Comparison of ENCODE assay signal across 13 cellular contexts in genomic region chr7:44396931-44397525, GRCh38.
DNase-seq lines count a peak whose midpoint lies in the region; ATAC-seq and FAIRE-seq lines count a peak whose summit lies in the region.
"Had no signal": no experiment of that assay in that cellular context is flagged by ENCODE, and none has a peak within 500 bp of the region (broad histone marks: within the 10 kb centered on the region; RNA-seq: fewer than 3 reads in every experiment).

No MANE protein-coding gene starts in this region.

- H2AFZ ChIP-seq in mesenchymal stem cell (ENCODE audit: low read depth, low read length), result no peak overlapping the region

- no peak overlapping the region for H3K18ac ChIP-seq in mesenchymal stem cell (ENCODE audit: low read depth in 1 of 2, low read length in 2 of 2)

- no peaks in the 10 kb centered on the region for H3K9me3 ChIP-seq in mesenchymal stem cell (ENCODE audit: control insufficient read depth, low read length)
- H3K9me3 ChIP-seq: gastroesophageal sphincter had no signal

- no peak overlapping the region for H3K4me2 ChIP-seq in mesenchymal stem cell (ENCODE audit: low read length, poor library complexity, severe bottlenecking)

- no peak overlapping the region for H3K4me3 ChIP-seq in mesenchymal stem cell (ENCODE audit: insufficient read depth in 1 of 2, low read depth in 1 of 2, low read length in 2 of 2)
- H3K4me3 ChIP-seq: gastroesophageal sphincter had no signal

- DNase-seq in EL (peak; percentile 24), NCI-H2196 (lab: John Stamatoyannopoulos, UW; ENCODE audit: unreplicated experiment) (peak; percentile 54), dermis microvascular lymphatic vessel endothelial cell (ENCODE audit: low read depth in 2 of 2) (peak; percentile 70 to 88), mesenchymal stem cell (peak; percentile 83), urothelium cell line (ENCODE audit: low spot score) (no peak), SW480 (ENCODE audit: low spot score) (no peak)
- DNase-seq in effector CD4-positive, alpha-beta T cell, result no peak
- DNase-seq: activated CD4-positive, alpha-beta T cell treated with anti-CD3 and anti-CD28 coated beads for 48 hours; activated T-cell treated with anti-CD3 and anti-CD28 coated beads, Interleukin-2, amount 50 U/mL, for 72 hours; NCI-H1417 treated with DMSO at 0.1 percent for 48 hours; NCI-H524 treated with DMSO at 0.1 percent for 48 hours had no signal

- no peak overlapping the region for H4K8ac ChIP-seq in mesenchymal stem cell (ENCODE audit: low read length)

- no peak overlapping the region for H3K9ac ChIP-seq in mesenchymal stem cell (ENCODE audit: low read length)

- no peak overlapping the region for H3K14ac ChIP-seq in mesenchymal stem cell (ENCODE audit: low read length in 2 of 2)

- H3K4me1 ChIP-seq in mesenchymal stem cell (ENCODE audit: control insufficient read depth, insufficient read depth, low read depth, low read length), result peaks cover 27% of the 10 kb centered on the region

- H2BK5ac ChIP-seq in mesenchymal stem cell (ENCODE audit: low read depth, low read length, poor library complexity, severe bottlenecking), result no peak overlapping the region

- no peaks in the 10 kb centered on the region for H3K27me3 ChIP-seq in mesenchymal stem cell (ENCODE audit: control insufficient read depth in 1 of 2, insufficient read depth in 1 of 2, low read length in 2 of 2)
- H3K27me3 ChIP-seq: gastroesophageal sphincter had no signal

- H3K79me1 ChIP-seq in mesenchymal stem cell (replicated peaks; ENCODE audit: low read length, poor library complexity, severe bottlenecking), result peaks cover 51% of the 10 kb centered on the region

- H3K23ac ChIP-seq in mesenchymal stem cell (ENCODE audit: low read length in 2 of 2), result no peak overlapping the region

- WGBS in mesenchymal stem cell, result 93% methylated on average over 8 of the region's 8 CpGs

- H3K4ac ChIP-seq in mesenchymal stem cell (ENCODE audit: low read depth in 1 of 2, low read length in 2 of 2), result peak overlapping the region in 1 of 2 experiments; percentile 31

- H3K27ac ChIP-seq in mesenchymal stem cell (ENCODE audit: low read length, poor library complexity, severe bottlenecking), result peak overlapping the region; percentile 16
- H3K27ac ChIP-seq: gastroesophageal sphincter had no signal

- H4K91ac ChIP-seq in mesenchymal stem cell (ENCODE audit: low read length), result no peak overlapping the region

- ATAC-seq in HG03378 (IDR thresholded peaks at IDR 0.05; ENCODE audit: unreplicated experiment), result no peak
- ATAC-seq: activated T-cell treated with anti-CD3 and anti-CD28 coated beads, Interleukin-2, amount 50 U/mL, for 72 hours; gastroesophageal sphincter had no signal

- peaks cover 47 to 63% of the 10 kb centered on the region in 2 experiments for H3K36me3 ChIP-seq in mesenchymal stem cell (ENCODE audit: control insufficient read depth in 1 of 2, insufficient read depth in 2 of 2, low read depth in 1 of 2, low read length in 2 of 2)

- FAIRE-seq in urothelium cell line (lab: Jason Lieb, UNC), result no peak

- H2BK15ac ChIP-seq in mesenchymal stem cell (ENCODE audit: low read depth, poor library complexity, severe bottlenecking), result no peak overlapping the region

- no peak overlapping the region for H2BK120ac ChIP-seq in mesenchymal stem cell (ENCODE audit: low read depth, low read length)

- H2AK5ac ChIP-seq in mesenchymal stem cell (ENCODE audit: low read length, severe bottlenecking), result peak overlapping the region; percentile 24

- no peak overlapping the region for H2BK12ac ChIP-seq in mesenchymal stem cell (ENCODE audit: low read length in 2 of 2)

Comparison
In these comparisons a context has a peak if more than half of its experiments do, and no peak if none do; other contexts are left out.
1. DNase-seq: peak in EL (single experiment), NCI-H2196 (single experiment), dermis microvascular lymphatic vessel endothelial cell (2 of 2) and mesenchymal stem cell (single experiment); none in urothelium cell line (single experiment), effector CD4-positive, alpha-beta T cell (single experiment) and SW480 (single experiment).